20 cellular contexts compared by ENCODE assay signal in genomic region chr18:55968550-55968949, GRCh38.
"Had no signal": no experiment of that assay in that cellular context is flagged by ENCODE, and none has a peak within 500 bp of the region (broad histone marks: within the 10 kb centered on the region; RNA-seq: fewer than 3 reads in every experiment).

No MANE protein-coding gene starts in this region.

- H3K9me3 ChIP-seq: adrenal gland, neutrophil, right atrium auricular region, thyroid gland, vagina had no signal

- H3K4me3 ChIP-seq: adrenal gland, lung, right atrium auricular region, smooth muscle cell, thyroid gland, vagina had no signal

- H3K4me1 Mint-ChIP-seq: activated B cell treated with CpG ODN at 0.5 μM for 24 hours; activated CD4-positive, alpha-beta T cell treated with anti-CD3 and anti-CD28 coated beads, Interleukin-2, amount 10 ng/mL, durations not matched to agents 24 days and 14 days; brain; naive thymus-derived CD8-positive, alpha-beta T cell had no signal

- H3K36me3 Mint-ChIP-seq: brain; naive thymus-derived CD8-positive, alpha-beta T cell had no signal

- H3K4me2 ChIP-seq: smooth muscle cell had no signal

- H3K9me3 Mint-ChIP-seq: activated B cell treated with CpG ODN at 0.5 μM for 24 hours; activated CD4-positive, alpha-beta T cell treated with anti-CD3 and anti-CD28 coated beads, Interleukin-2, amount 10 ng/mL, durations not matched to agents 24 days and 14 days; brain; dendritic cell treated with granulocyte-macrophage colony-stimulating factor and Interleukin-4, amounts not matched to agents 40 ng/mL and 50 ng/mL, for 4 days had no signal

- H3K36me3 ChIP-seq: adrenal gland, neutrophil, right atrium auricular region, thyroid gland, vagina had no signal

- H3K4me1 ChIP-seq: adrenal gland, right atrium auricular region, thyroid gland, vagina had no signal

- H3K27me3 ChIP-seq: adrenal gland, neutrophil, right atrium auricular region, thyroid gland, vagina had no signal

- DNase-seq: activated B cell treated with CpG ODN at 0.5 μM for 24 hours; activated CD4-positive, alpha-beta T cell treated with anti-CD3 and anti-CD28 coated beads, Interleukin-2, amount 10 ng/mL, durations not matched to agents 24 days and 14 days; activated CD8-positive, alpha-beta memory T cell treated with anti-CD3 and anti-CD28 coated beads for 24 hours; activated naive CD4-positive, alpha-beta T cell treated with anti-CD3 and anti-CD28 coated beads, Interleukin-2, amount 50 U/mL, for 16 hours; activated T-cell treated with anti-CD3 and anti-CD28 coated beads for 4 hours; adrenal gland; cerebellar nuclear complex; foreskin melanocyte; head of caudate nucleus; left colon; naive thymus-derived CD8-positive, alpha-beta T cell; posterior cingulate gyrus; thyroid gland had no signal

- H3K4me3 Mint-ChIP-seq: activated B cell treated with CpG ODN at 0.5 μM for 24 hours; activated CD4-positive, alpha-beta T cell treated with anti-CD3 and anti-CD28 coated beads, Interleukin-2, amount 10 ng/mL, durations not matched to agents 24 days and 14 days; brain; dendritic cell treated with granulocyte-macrophage colony-stimulating factor and Interleukin-4, amounts not matched to agents 40 ng/mL and 50 ng/mL, for 4 days; naive thymus-derived CD8-positive, alpha-beta T cell had no signal

- H3K27ac Mint-ChIP-seq: activated B cell treated with CpG ODN at 0.5 μM for 24 hours; activated CD4-positive, alpha-beta T cell treated with anti-CD3 and anti-CD28 coated beads, Interleukin-2, amount 10 ng/mL, durations not matched to agents 24 days and 14 days; brain; dendritic cell treated with granulocyte-macrophage colony-stimulating factor and Interleukin-4, amounts not matched to agents 40 ng/mL and 50 ng/mL, for 4 days; naive thymus-derived CD8-positive, alpha-beta T cell had no signal

- H3K27ac ChIP-seq: adrenal gland, neutrophil, right atrium auricular region, thyroid gland, vagina had no signal

- ATAC-seq: left colon; naive thymus-derived CD8-positive, alpha-beta T cell had no signal

- H3K27me3 Mint-ChIP-seq: activated CD4-positive, alpha-beta T cell treated with anti-CD3 and anti-CD28 coated beads, Interleukin-2, amount 10 ng/mL, durations not matched to agents 24 days and 14 days; brain; dendritic cell treated with granulocyte-macrophage colony-stimulating factor and Interleukin-4, amounts not matched to agents 40 ng/mL and 50 ng/mL, for 4 days had no signal
